ENCODE assay signal across 8 cellular contexts in the genomic region with DNA sequence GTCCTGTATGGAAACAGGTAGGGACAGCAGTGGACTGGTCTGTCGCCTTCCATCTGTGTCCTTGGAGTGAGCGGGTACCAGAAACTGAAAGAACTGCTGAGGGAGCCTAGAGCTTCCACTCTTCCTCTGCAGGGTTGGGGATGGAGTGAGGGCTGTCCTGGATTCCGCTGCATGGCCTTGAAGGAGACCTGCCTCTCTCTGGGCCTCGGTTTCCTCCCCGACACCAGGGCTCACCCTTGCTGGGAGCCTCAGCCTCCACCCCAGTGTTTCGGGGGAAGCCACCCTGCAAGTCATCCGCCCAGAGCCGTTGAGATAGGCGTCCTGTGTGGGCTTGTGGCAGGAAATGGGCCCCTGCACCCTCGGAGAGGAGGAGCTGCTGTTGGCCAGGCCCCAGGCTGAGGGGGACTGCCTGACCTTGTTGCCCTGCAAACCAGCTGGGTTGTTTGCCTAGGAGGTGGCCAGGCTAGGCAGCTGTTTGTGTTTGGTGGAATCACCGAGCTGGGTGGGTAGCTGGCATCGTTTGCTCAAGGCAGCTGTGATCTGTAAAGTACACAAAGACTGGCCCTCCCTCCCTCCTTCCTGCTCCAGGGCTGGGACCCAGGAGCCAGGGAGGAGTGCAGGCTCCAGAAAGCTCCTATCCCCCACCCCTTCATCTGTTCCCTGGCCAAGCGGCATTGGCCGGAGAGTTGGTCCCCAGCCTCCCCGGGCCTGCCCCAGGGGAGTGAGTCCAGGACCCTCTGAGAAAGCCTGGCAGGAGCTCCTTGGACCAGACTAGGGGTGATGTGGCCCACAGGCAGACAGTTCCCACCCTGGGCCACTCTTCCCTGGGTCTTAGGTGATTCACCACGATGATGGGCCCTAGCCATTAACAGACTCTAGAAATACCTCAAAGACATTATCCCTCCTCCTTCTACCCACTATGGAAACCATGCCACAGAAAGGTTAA.
DNase-seq lines count a peak whose midpoint lies in the region; ATAC-seq lines count a peak whose summit lies in the region.

No MANE protein-coding gene starts in this region.

- DNase-seq in COLO668 (lab: John Stamatoyannopoulos, UW; ENCODE audit: unreplicated experiment) = peak; percentile 63
- DNase-seq in NOMO-1 treated with dmso at 0.1 percent for 144 hours (lab: John Stamatoyannopoulos, UW; ENCODE audit: unreplicated experiment) = peak; percentile 79
- peak; percentile 86 for DNase-seq in activated T-cell treated with anti-CD3 and anti-CD28 coated beads, Interleukin-2, amount 50 U/mL, for 48 hours
- DNase-seq in islet precursor cell = peak; percentile 52
- peak; percentile 65 to 82 for DNase-seq in stimulated activated CD8-positive, alpha-beta memory T cell treated with anti-CD3 and anti-CD28 coated beads, Interleukin-7, amount 100 ng/mL, for 48 hours (ENCODE audit: extremely low read depth in 1 of 2, low read depth in 1 of 2)
- no peak for DNase-seq in NCI-H526 (lab: John Stamatoyannopoulos, UW)
- DNase-seq in OCI-M2 (lab: John Stamatoyannopoulos, UW; ENCODE audit: unreplicated experiment) = no peak

- peak; percentile 55 for ATAC-seq in GM21576 (IDR thresholded peaks at IDR 0.05; ENCODE audit: unreplicated experiment)

Comparison
In these comparisons a context has a peak if more than half of its experiments do, and no peak if none do; other contexts are left out.
1. DNase-seq: peak in COLO668 (single experiment), NOMO-1 treated with dmso at 0.1 percent for 144 hours (single experiment), activated T-cell treated with anti-CD3 and anti-CD28 coated beads, Interleukin-2, amount 50 U/mL, for 48 hours (2 of 2), islet precursor cell (single experiment) and stimulated activated CD8-positive, alpha-beta memory T cell treated with anti-CD3 and anti-CD28 coated beads, Interleukin-7, amount 100 ng/mL, for 48 hours (2 of 2); none in NCI-H526 (0 of 2) and OCI-M2 (single experiment).